Comparison of ENCODE assay signal across 1 cellular context in the genomic region with DNA sequence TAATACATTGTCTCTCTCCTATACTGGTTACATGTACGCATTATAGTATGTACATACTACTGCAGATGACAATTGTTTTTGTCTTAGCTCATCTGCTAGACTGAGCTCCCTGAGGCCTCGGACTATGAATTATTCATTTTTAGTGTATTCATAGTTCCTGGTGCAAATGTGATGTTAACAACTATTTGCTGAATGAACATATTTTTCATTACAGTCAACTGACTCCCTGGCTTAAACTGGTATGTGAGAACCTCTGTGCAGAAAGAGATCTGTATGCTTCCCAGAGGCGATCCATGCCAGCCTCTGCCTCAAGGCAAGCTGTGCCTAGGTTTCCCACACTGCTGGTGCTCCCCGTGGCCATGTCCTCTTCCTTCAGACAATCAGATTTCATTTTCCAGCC.
TF ChIP-seq lines count a peak whose summit lies in the region.

No MANE protein-coding gene starts in this region.

TF ChIP-seq in H1, 55 proteins besides CTCF, POLR2A, EP300 and RAD21:
- TF ChIP-seq EZH2 (IDR thresholded peaks at IDR 0.05; ENCODE audit: low read depth, low read length, severe bottlenecking): no peak
- no peak for TF ChIP-seq BCL11A (IDR thresholded peaks at IDR 0.05; ENCODE audit: low read depth in 2 of 2, low read length in 2 of 2)
- TF ChIP-seq MAFK (IDR thresholded peaks at IDR 0.05; ENCODE audit: low read depth, low read length): no peak
- TF ChIP-seq TBP (IDR thresholded peaks at IDR 0.05; ENCODE audit: low read depth, low read length): no peak
